In genomic region chr22:45259754-45260394, GRCh38 we compare ENCODE assay signal across 1 cellular context.
TF ChIP-seq lines count a peak whose summit lies in the region.

No MANE protein-coding gene starts in this region.

TF ChIP-seq in GM23338, 12 proteins besides CTCF, POLR2A, EP300 and RAD21:
- TF ChIP-seq ZNF462 (CRISPR knock-in tag; IDR thresholded peaks at IDR 0.05) (no peak), JUNB (IDR thresholded peaks at IDR 0.05; ENCODE audit: unreplicated experiment) (no peak), ZNF114 (CRISPR knock-in tag; IDR thresholded peaks at IDR 0.05) (no peak), CREB1 (CRISPR knock-in tag; IDR thresholded peaks at IDR 0.05; ENCODE audit: low read depth) (no peak), STAT1 (IDR thresholded peaks at IDR 0.05; ENCODE audit: unreplicated experiment) (no peak), EZH2 (IDR thresholded peaks at IDR 0.05; ENCODE audit: low read depth, unreplicated experiment) (no peak), ETS1 (IDR thresholded peaks at IDR 0.05) (no peak), ZNF331 (CRISPR knock-in tag; IDR thresholded peaks at IDR 0.05; ENCODE audit: low read depth) (no peak)
